Comparison of ENCODE assay signal across 1 cellular context in the genomic region with DNA sequence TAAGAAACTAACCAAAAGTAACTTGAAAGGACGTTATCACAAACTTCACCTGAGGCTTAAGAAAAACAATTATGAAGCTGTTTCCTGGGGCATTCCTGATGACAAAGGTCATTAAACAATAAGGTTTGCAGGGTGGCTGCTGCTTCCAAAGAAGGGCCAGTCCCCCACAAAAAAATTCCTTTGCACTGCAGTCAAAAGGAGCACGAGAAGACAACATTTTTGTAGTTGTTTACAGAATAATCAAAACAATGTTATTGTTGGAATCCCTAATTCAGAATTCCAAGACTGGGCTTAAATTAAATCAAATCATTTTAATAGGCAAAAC.
A peak's percentile ranks its signal among the peaks of the same experiment; 100 is the strongest.
TF ChIP-seq lines count a peak whose summit lies in the region.

No MANE protein-coding gene starts in this region.

TF ChIP-seq in HepG2, 621 proteins besides CTCF, POLR2A, EP300 and RAD21 (continued from another document):
- TF ChIP-seq, protein P1, sequence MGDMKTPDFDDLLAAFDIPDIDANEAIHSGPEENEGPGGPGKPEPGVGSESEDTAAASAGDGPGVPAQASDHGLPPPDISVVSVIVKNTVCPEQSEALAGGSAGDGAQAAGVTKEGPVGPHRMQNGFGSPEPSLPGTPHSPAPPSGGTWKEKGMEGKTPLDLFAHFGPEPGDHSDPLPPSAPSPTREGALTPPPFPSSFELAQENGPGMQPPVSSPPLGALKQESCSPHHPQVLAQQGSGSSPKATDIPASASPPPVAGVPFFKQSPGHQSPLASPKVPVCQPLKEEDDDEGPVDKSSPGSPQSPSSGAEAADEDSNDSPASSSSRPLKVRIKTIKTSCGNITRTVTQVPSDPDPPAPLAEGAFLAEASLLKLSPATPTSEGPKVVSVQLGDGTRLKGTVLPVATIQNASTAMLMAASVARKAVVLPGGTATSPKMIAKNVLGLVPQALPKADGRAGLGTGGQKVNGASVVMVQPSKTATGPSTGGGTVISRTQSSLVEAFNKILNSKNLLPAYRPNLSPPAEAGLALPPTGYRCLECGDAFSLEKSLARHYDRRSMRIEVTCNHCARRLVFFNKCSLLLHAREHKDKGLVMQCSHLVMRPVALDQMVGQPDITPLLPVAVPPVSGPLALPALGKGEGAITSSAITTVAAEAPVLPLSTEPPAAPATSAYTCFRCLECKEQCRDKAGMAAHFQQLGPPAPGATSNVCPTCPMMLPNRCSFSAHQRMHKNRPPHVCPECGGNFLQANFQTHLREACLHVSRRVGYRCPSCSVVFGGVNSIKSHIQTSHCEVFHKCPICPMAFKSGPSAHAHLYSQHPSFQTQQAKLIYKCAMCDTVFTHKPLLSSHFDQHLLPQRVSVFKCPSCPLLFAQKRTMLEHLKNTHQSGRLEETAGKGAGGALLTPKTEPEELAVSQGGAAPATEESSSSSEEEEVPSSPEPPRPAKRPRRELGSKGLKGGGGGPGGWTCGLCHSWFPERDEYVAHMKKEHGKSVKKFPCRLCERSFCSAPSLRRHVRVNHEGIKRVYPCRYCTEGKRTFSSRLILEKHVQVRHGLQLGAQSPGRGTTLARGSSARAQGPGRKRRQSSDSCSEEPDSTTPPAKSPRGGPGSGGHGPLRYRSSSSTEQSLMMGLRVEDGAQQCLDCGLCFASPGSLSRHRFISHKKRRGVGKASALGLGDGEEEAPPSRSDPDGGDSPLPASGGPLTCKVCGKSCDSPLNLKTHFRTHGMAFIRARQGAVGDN (CRISPR knock-in tag; IDR thresholded peaks at IDR 0.05), result no peak
- TF ChIP-seq BORCS8-MEF2B (CRISPR knock-in tag; IDR thresholded peaks at IDR 0.05), result no peak
- TF ChIP-seq HOXA5 (CRISPR knock-in tag; IDR thresholded peaks at IDR 0.05), result no peak
- TF ChIP-seq ERF (CRISPR knock-in tag; IDR thresholded peaks at IDR 0.05), result no peak
- no peak for TF ChIP-seq HES4 (CRISPR knock-in tag; IDR thresholded peaks at IDR 0.05; ENCODE audit: borderline replicate concordance)
- no peak for TF ChIP-seq MAZ (IDR thresholded peaks at IDR 0.05; ENCODE audit: borderline replicate concordance, low read depth, low read length)
- TF ChIP-seq MAZ (CRISPR knock-in tag; IDR thresholded peaks at IDR 0.05; ENCODE audit: low read depth), result no peak
- no peak for TF ChIP-seq FOXK1 (CRISPR knock-in tag; IDR thresholded peaks at IDR 0.05; ENCODE audit: borderline replicate concordance, low read depth)
- TF ChIP-seq, protein P2, sequence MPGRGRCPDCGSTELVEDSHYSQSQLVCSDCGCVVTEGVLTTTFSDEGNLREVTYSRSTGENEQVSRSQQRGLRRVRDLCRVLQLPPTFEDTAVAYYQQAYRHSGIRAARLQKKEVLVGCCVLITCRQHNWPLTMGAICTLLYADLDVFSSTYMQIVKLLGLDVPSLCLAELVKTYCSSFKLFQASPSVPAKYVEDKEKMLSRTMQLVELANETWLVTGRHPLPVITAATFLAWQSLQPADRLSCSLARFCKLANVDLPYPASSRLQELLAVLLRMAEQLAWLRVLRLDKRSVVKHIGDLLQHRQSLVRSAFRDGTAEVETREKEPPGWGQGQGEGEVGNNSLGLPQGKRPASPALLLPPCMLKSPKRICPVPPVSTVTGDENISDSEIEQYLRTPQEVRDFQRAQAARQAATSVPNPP (CRISPR knock-in tag; IDR thresholded peaks at IDR 0.05), result peak; percentile 21; the same call in 1 of the 2 replicates
- no peak for TF ChIP-seq ZNF350 (CRISPR knock-in tag; IDR thresholded peaks at IDR 0.05; ENCODE audit: borderline replicate concordance, low read depth)
- TF ChIP-seq, protein P3, sequence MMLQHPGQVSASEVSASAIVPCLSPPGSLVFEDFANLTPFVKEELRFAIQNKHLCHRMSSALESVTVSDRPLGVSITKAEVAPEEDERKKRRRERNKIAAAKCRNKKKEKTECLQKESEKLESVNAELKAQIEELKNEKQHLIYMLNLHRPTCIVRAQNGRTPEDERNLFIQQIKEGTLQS (CRISPR knock-in tag; IDR thresholded peaks at IDR 0.05), result no peak
- TF ChIP-seq, protein P4, sequence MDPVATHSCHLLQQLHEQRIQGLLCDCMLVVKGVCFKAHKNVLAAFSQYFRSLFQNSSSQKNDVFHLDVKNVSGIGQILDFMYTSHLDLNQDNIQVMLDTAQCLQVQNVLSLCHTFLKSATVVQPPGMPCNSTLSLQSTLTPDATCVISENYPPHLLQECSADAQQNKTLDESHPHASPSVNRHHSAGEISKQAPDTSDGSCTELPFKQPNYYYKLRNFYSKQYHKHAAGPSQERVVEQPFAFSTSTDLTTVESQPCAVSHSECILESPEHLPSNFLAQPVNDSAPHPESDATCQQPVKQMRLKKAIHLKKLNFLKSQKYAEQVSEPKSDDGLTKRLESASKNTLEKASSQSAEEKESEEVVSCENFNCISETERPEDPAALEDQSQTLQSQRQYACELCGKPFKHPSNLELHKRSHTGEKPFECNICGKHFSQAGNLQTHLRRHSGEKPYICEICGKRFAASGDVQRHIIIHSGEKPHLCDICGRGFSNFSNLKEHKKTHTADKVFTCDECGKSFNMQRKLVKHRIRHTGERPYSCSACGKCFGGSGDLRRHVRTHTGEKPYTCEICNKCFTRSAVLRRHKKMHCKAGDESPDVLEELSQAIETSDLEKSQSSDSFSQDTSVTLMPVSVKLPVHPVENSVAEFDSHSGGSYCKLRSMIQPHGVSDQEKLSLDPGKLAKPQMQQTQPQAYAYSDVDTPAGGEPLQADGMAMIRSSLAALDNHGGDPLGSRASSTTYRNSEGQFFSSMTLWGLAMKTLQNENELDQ (CRISPR knock-in tag; IDR thresholded peaks at IDR 0.05; ENCODE audit: borderline replicate concordance), result no peak
- TF ChIP-seq SOX13 (IDR thresholded peaks at IDR 0.05), result no peak
- TF ChIP-seq SOX13 (CRISPR knock-in tag; conservative IDR thresholded peaks at IDR 0.05 in 1 of 2, IDR thresholded peaks at IDR 0.05 in 1 of 2), result peak in 1 of 2 experiments; percentile 33; a peak in 1 of 4 replicates
- no peak for TF ChIP-seq ZNF367 (CRISPR knock-in tag; IDR thresholded peaks at IDR 0.05; ENCODE audit: borderline replicate concordance)
- TF ChIP-seq ONECUT2 (CRISPR knock-in tag; IDR thresholded peaks at IDR 0.05), result no peak
- no peak for TF ChIP-seq JUND (CRISPR knock-in tag; IDR thresholded peaks at IDR 0.05)
- no peak for TF ChIP-seq WIZ (CRISPR knock-in tag; IDR thresholded peaks at IDR 0.05)
- no peak for TF ChIP-seq ZNF747 (CRISPR knock-in tag; IDR thresholded peaks at IDR 0.05; ENCODE audit: borderline replicate concordance)
- TF ChIP-seq, protein P5, sequence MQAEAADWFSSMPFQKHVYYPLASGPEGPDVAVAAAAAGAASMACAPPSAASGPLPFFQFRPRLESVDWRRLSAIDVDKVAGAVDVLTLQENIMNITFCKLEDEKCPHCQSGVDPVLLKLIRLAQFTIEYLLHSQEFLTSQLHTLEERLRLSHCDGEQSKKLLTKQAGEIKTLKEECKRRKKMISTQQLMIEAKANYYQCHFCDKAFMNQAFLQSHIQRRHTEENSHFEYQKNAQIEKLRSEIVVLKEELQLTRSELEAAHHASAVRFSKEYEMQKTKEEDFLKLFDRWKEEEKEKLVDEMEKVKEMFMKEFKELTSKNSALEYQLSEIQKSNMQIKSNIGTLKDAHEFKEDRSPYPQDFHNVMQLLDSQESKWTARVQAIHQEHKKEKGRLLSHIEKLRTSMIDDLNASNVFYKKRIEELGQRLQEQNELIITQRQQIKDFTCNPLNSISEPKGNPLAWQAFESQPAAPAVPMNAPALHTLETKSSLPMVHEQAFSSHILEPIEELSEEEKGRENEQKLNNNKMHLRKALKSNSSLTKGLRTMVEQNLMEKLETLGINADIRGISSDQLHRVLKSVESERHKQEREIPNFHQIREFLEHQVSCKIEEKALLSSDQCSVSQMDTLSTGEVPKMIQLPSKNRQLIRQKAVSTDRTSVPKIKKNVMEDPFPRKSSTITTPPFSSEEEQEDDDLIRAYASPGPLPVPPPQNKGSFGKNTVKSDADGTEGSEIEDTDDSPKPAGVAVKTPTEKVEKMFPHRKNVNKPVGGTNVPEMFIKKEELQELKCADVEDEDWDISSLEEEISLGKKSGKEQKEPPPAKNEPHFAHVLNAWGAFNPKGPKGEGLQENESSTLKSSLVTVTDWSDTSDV (CRISPR knock-in tag; IDR thresholded peaks at IDR 0.05), result no peak
- no peak for TF ChIP-seq IRX3 (CRISPR knock-in tag; IDR thresholded peaks at IDR 0.05; ENCODE audit: borderline replicate concordance, low read depth)
- no peak for TF ChIP-seq ZNF431 (CRISPR knock-in tag; IDR thresholded peaks at IDR 0.05; ENCODE audit: borderline replicate concordance, low read depth)
- TF ChIP-seq ESRRA (CRISPR knock-in tag; IDR thresholded peaks at IDR 0.05; ENCODE audit: low read depth), result no peak
- no peak for TF ChIP-seq NFKB2 (CRISPR knock-in tag; IDR thresholded peaks at IDR 0.05; ENCODE audit: borderline replicate concordance)
- no peak for TF ChIP-seq ZNF282 (IDR thresholded peaks at IDR 0.05; ENCODE audit: partially characterized antibody)
- TF ChIP-seq GZF1 (CRISPR knock-in tag; IDR thresholded peaks at IDR 0.05), result no peak
- TF ChIP-seq, protein P6, sequence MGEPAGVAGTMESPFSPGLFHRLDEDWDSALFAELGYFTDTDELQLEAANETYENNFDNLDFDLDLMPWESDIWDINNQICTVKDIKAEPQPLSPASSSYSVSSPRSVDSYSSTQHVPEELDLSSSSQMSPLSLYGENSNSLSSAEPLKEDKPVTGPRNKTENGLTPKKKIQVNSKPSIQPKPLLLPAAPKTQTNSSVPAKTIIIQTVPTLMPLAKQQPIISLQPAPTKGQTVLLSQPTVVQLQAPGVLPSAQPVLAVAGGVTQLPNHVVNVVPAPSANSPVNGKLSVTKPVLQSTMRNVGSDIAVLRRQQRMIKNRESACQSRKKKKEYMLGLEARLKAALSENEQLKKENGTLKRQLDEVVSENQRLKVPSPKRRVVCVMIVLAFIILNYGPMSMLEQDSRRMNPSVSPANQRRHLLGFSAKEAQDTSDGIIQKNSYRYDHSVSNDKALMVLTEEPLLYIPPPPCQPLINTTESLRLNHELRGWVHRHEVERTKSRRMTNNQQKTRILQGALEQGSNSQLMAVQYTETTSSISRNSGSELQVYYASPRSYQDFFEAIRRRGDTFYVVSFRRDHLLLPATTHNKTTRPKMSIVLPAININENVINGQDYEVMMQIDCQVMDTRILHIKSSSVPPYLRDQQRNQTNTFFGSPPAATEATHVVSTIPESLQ (CRISPR knock-in tag; conservative IDR thresholded peaks at IDR 0.05), result no peak
- TF ChIP-seq, protein P7, sequence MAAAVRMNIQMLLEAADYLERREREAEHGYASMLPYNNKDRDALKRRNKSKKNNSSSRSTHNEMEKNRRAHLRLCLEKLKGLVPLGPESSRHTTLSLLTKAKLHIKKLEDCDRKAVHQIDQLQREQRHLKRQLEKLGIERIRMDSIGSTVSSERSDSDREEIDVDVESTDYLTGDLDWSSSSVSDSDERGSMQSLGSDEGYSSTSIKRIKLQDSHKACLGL (CRISPR knock-in tag; IDR thresholded peaks at IDR 0.05), result no peak
- TF ChIP-seq, protein P8, sequence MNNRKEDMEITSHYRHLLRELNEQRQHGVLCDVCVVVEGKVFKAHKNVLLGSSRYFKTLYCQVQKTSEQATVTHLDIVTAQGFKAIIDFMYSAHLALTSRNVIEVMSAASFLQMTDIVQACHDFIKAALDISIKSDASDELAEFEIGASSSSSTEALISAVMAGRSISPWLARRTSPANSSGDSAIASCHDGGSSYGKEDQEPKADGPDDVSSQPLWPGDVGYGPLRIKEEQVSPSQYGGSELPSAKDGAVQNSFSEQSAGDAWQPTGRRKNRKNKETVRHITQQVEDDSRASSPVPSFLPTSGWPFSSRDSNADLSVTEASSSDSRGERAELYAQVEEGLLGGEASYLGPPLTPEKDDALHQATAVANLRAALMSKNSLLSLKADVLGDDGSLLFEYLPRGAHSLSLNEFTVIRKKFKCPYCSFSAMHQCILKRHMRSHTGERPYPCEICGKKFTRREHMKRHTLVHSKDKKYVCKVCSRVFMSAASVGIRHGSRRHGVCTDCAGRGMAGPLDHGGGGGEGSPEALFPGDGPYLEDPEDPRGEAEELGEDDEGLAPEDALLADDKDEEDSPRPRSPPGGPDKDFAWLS (CRISPR knock-in tag; IDR thresholded peaks at IDR 0.05; ENCODE audit: borderline replicate concordance), result no peak
- TF ChIP-seq ARNT2 (CRISPR knock-in tag; IDR thresholded peaks at IDR 0.05; ENCODE audit: low read depth), result no peak
- no peak for TF ChIP-seq SKI (IDR thresholded peaks at IDR 0.05; ENCODE audit: partially characterized antibody)
- TF ChIP-seq, protein P9, sequence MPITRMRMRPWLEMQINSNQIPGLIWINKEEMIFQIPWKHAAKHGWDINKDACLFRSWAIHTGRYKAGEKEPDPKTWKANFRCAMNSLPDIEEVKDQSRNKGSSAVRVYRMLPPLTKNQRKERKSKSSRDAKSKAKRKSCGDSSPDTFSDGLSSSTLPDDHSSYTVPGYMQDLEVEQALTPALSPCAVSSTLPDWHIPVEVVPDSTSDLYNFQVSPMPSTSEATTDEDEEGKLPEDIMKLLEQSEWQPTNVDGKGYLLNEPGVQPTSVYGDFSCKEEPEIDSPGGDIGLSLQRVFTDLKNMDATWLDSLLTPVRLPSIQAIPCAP (CRISPR knock-in tag; IDR thresholded peaks at IDR 0.05; ENCODE audit: low read depth), result no peak
- TF ChIP-seq KLF16 (CRISPR knock-in tag; IDR thresholded peaks at IDR 0.05), result 0 out of 4 replicates have a peak, but pooled peaks of 1 of the 2 experiments have one; percentile 8
- TF ChIP-seq MIER3 (CRISPR knock-in tag; IDR thresholded peaks at IDR 0.05; ENCODE audit: borderline replicate concordance), result no peak
- TF ChIP-seq, protein P10, sequence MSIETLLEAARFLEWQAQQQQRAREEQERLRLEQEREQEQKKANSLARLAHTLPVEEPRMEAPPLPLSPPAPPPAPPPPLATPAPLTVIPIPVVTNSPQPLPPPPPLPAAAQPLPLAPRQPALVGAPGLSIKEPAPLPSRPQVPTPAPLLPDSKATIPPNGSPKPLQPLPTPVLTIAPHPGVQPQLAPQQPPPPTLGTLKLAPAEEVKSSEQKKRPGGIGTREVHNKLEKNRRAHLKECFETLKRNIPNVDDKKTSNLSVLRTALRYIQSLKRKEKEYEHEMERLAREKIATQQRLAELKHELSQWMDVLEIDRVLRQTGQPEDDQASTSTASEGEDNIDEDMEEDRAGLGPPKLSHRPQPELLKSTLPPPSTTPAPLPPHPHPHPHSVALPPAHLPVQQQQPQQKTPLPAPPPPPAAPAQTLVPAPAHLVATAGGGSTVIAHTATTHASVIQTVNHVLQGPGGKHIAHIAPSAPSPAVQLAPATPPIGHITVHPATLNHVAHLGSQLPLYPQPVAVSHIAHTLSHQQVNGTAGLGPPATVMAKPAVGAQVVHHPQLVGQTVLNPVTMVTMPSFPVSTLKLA (IDR thresholded peaks at IDR 0.05), result no peak
- TF ChIP-seq NRL (CRISPR knock-in tag; IDR thresholded peaks at IDR 0.05; ENCODE audit: borderline replicate concordance), result no peak
